19 cellular contexts compared by ENCODE assay signal in genomic region chr2:168560817-168561485, GRCh38.
DNase-seq lines count a peak whose midpoint lies in the region; ATAC-seq and TF ChIP-seq lines count a peak whose summit lies in the region.
"Had no signal": no experiment of that assay in that cellular context is flagged by ENCODE, and none has a peak within 500 bp of the region (broad histone marks: within the 10 kb centered on the region; RNA-seq: fewer than 3 reads in every experiment).

No MANE protein-coding gene starts in this region.

- no peaks in the 10 kb centered on the region for H3K9me3 ChIP-seq in neural progenitor cell (ENCODE audit: low read depth)
- H3K9me3 ChIP-seq in trophoblast cell (ENCODE audit: insufficient read depth, low read depth, low read length), result no peaks in the 10 kb centered on the region
- H3K9me3 ChIP-seq: BE2C, stomach had no signal

- H4K8ac ChIP-seq in trophoblast cell (ENCODE audit: low read depth, low read length), result no peak overlapping the region

- no peaks in the 10 kb centered on the region for H3K36me3 ChIP-seq in neural progenitor cell
- H3K36me3 ChIP-seq in trophoblast cell (ENCODE audit: control insufficient read depth in 1 of 2, insufficient read depth in 2 of 2, low read length in 2 of 2), result peaks cover 0 to 1% of the 10 kb centered on the region in 2 experiments
- H3K36me3 ChIP-seq: BE2C had no signal

- H3K27me3 Mint-ChIP-seq in neural progenitor cell (ENCODE audit: insufficient read depth, low read depth), result no peaks in the 10 kb centered on the region

- H4K91ac ChIP-seq in trophoblast cell (ENCODE audit: low read depth, low read length), result no peak overlapping the region

- H3K4me2 ChIP-seq in neural progenitor cell (no peak overlapping the region), trophoblast cell (ENCODE audit: low read length) (no peak overlapping the region)

- peak; percentile 53 for ATAC-seq in GM18867 (IDR thresholded peaks at IDR 0.05; ENCODE audit: unreplicated experiment)
- ATAC-seq in GM21526 (IDR thresholded peaks at IDR 0.05; ENCODE audit: low FRiP score, unreplicated experiment), result peak; percentile 59
- ATAC-seq in HG03558 (IDR thresholded peaks at IDR 0.05; ENCODE audit: extremely low read depth, unreplicated experiment), result peak; percentile 54
- ATAC-seq: left colon, PC-3 had no signal

- no peak overlapping the region for H3K4me3 Mint-ChIP-seq in neural progenitor cell

- in situ Hi-C loops in G401 (cut with HindIII; ENCODE audit: low sequenced_read_pairs), result no loop called here

- H2AFZ ChIP-seq in neural progenitor cell (replicated peaks), result no peak overlapping the region
- H2AFZ ChIP-seq in trophoblast cell (ENCODE audit: insufficient read depth, low read length, poor library complexity), result no peak overlapping the region

- no peak overlapping the region for H3K9ac ChIP-seq in neural progenitor cell
- no peak overlapping the region for H3K9ac ChIP-seq in trophoblast cell (ENCODE audit: low read length)

- H3K4me1 ChIP-seq in neural progenitor cell, result no peaks in the 10 kb centered on the region
- no peaks in the 10 kb centered on the region for H3K4me1 ChIP-seq in trophoblast cell (ENCODE audit: control insufficient read depth in 1 of 2, insufficient read depth in 2 of 2, low read length in 2 of 2)
- H3K4me1 ChIP-seq: BE2C had no signal

- no CpG with 5 or more reads among the region's 7 CpGs for WGBS in trophoblast cell (ENCODE audit: extremely low coverage, insufficient coverage, insufficient read length)

- no peak overlapping the region for H3K18ac ChIP-seq in trophoblast cell (ENCODE audit: low read length)

- no peak overlapping the region for H2BK12ac ChIP-seq in trophoblast cell (ENCODE audit: low read length)

- H3K9me3 Mint-ChIP-seq in neural progenitor cell, result no peaks in the 10 kb centered on the region
- H3K9me3 Mint-ChIP-seq: activated T-helper 2 cell treated with anti-CD3 and anti-CD28 coated beads, Interferon-gamma antibody, Interleukin-2, Interleukin-4, amounts not matched to agents 10 μg/mL and 5 μg/mL and 100 μg/mL, durations not matched to agents 14 hours and 24 hours and 36 hours had no signal

- no peak overlapping the region for H3K4ac ChIP-seq in trophoblast cell (ENCODE audit: low read depth, low read length)

- no peaks in the 10 kb centered on the region for H3K27me3 ChIP-seq in neural progenitor cell
- H3K27me3 ChIP-seq in trophoblast cell (ENCODE audit: insufficient read depth, low read length), result no peaks in the 10 kb centered on the region
- H3K27me3 ChIP-seq: BE2C, stomach had no signal

- no peak overlapping the region for H3K14ac ChIP-seq in trophoblast cell (ENCODE audit: low read length)

- H3K79me2 ChIP-seq in neural progenitor cell (ENCODE audit: low read depth), result no peaks in the 10 kb centered on the region
- H3K79me2 ChIP-seq in trophoblast cell (ENCODE audit: control insufficient read depth, insufficient read depth, low read length, poor library complexity), result no peaks in the 10 kb centered on the region

- H3K4me3 ChIP-seq in neural progenitor cell (no peak overlapping the region), trophoblast cell (ENCODE audit: low read depth, low read length) (no peak overlapping the region)
- H3K4me3 ChIP-seq: stomach had no signal

- no peak overlapping the region for H4K12ac ChIP-seq in trophoblast cell (ENCODE audit: low read depth, low read length)

- peaks cover 19% of the 10 kb centered on the region for H3K36me3 Mint-ChIP-seq in neural progenitor cell

- no peaks in the 10 kb centered on the region for H3K4me1 Mint-ChIP-seq in neural progenitor cell

- no peaks in the 10 kb centered on the region for H3K79me1 ChIP-seq in trophoblast cell (ENCODE audit: low read length)

- H2BK120ac ChIP-seq in trophoblast cell (ENCODE audit: insufficient read depth, low read length, poor library complexity), result no peak overlapping the region

- H3F3A ChIP-seq in neural progenitor cell (ENCODE audit: low read depth), result no peaks in the 10 kb centered on the region

- no peak overlapping the region for H3K23ac ChIP-seq in trophoblast cell (ENCODE audit: low read length)

- TF ChIP-seq CTCF in neural progenitor cell (IDR thresholded peaks at IDR 0.05), result no peak

- DNase-seq in neural progenitor cell (ENCODE audit: low spot score) (no peak), trophoblast cell (no peak), SKM-1 treated with dmso at 0.1 percent for 144 hours (lab: John Stamatoyannopoulos, UW; ENCODE audit: unreplicated experiment) (no peak), SKM-1 (lab: John Stamatoyannopoulos, UW; ENCODE audit: unreplicated experiment) (no peak), G401 (ENCODE audit: low spot score) (no peak)
- DNase-seq: BE2C; HCEC 1CT; left colon; NCI-H2029; NCI-H524 treated with DMSO at 0.1 percent for 48 hours; PC-3; stimulated activated CD4-positive, alpha-beta T cell treated with anti-CD3 and anti-CD28 coated beads, Interleukin-12 subunit alpha, Interleukin-12 subunit beta, amount 100 ng/mL, for 4 hours; stomach; SW 1271 had no signal

- no peak overlapping the region for H3K27ac Mint-ChIP-seq in neural progenitor cell
- H3K27ac Mint-ChIP-seq: activated T-helper 2 cell treated with anti-CD3 and anti-CD28 coated beads, Interferon-gamma antibody, Interleukin-2, Interleukin-4, amounts not matched to agents 10 μg/mL and 5 μg/mL and 100 μg/mL, durations not matched to agents 14 hours and 24 hours and 36 hours had no signal

- H4K20me1 ChIP-seq in neural progenitor cell (ENCODE audit: low read depth), result no peaks in the 10 kb centered on the region

- H2BK5ac ChIP-seq in trophoblast cell (ENCODE audit: low read depth, low read length, poor library complexity), result no peak overlapping the region

- H3K27ac ChIP-seq in neural progenitor cell (peak overlapping the region; percentile 69), trophoblast cell (ENCODE audit: low read depth, low read length) (no peak overlapping the region)
- H3K27ac ChIP-seq: stomach, VCaP had no signal

- H2AK5ac ChIP-seq in trophoblast cell (ENCODE audit: low read length), result no peak overlapping the region
